ENCODE assay signal across 8 cellular contexts in the genomic region with DNA sequence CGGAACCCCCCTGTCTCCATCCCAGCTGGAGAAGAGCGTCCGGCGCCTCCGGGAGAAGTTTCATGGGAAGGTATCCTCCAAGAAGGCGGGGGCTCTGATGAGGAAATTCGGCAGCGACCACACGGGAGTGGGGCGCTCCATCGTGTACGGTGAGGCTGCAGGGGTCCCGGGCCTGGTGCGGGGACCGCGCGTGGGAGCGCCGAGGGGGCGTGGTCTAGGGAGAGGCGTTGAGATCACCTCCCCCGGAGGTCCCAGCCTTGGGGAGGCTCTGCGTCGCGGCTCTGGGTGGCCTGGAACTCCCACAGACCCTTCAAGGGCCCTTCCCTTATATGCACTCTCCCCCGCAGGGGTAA. TPM values are rescaled to one million over a fixed set of nuclear protein-coding genes. Genes with fewer than 3 reads are reported as not detected.
DNase-seq lines count a peak whose midpoint lies in the region; ATAC-seq and TF ChIP-seq lines count a peak whose summit lies in the region.

No MANE protein-coding gene starts in this region.

- H3K4me2 ChIP-seq in Loucy (ENCODE audit: low read depth, low read length, poor library complexity, severe bottlenecking), result peak overlapping the region; percentile 89

- H3K4me1 Mint-ChIP-seq in stimulated activated effector memory CD8-positive, alpha-beta T cell treated with anti-CD3 and anti-CD28 coated beads, Interleukin-12 subunit alpha, Interleukin-12 subunit beta, amount 100 ng/mL, for 72 hours, result peaks cover 25% of the 10 kb centered on the region

- no peak for TF ChIP-seq CTCF in Loucy (conservative IDR thresholded peaks at IDR 0.05; ENCODE audit: low read length)

- H3K9ac ChIP-seq in Loucy (ENCODE audit: low read depth, low read length, poor library complexity, severe bottlenecking), result peak overlapping the region; percentile 94

- 7 to 19% (median 9%) methylated on average over 26 of the region's 26 CpGs for WGBS in adipose tissue, 3 donors

- no peaks in the 10 kb centered on the region for H3F3A ChIP-seq in Loucy (ENCODE audit: low read depth)

- peaks cover 51% of the 10 kb centered on the region for H3K36me3 Mint-ChIP-seq in stimulated activated effector memory CD8-positive, alpha-beta T cell treated with anti-CD3 and anti-CD28 coated beads, Interleukin-12 subunit alpha, Interleukin-12 subunit beta, amount 100 ng/mL, for 72 hours

- H2AFZ ChIP-seq in Loucy (ENCODE audit: low read length), result peak overlapping the region; percentile 96; the same call in 1 of the 2 replicates

- H3K9me3 Mint-ChIP-seq in stimulated activated effector memory CD8-positive, alpha-beta T cell treated with anti-CD3 and anti-CD28 coated beads, Interleukin-12 subunit alpha, Interleukin-12 subunit beta, amount 100 ng/mL, for 72 hours, result no peaks in the 10 kb centered on the region

- H3K27ac Mint-ChIP-seq in stimulated activated effector memory CD8-positive, alpha-beta T cell treated with anti-CD3 and anti-CD28 coated beads, Interleukin-12 subunit alpha, Interleukin-12 subunit beta, amount 100 ng/mL, for 72 hours, result peak overlapping the region; percentile 85

- peak overlapping the region; percentile 97 for H3K4me3 ChIP-seq in Loucy (ENCODE audit: low read length, poor library complexity, severe bottlenecking)

- no peak for DNase-seq in stimulated activated effector memory CD8-positive, alpha-beta T cell treated with anti-CD3 and anti-CD28 coated beads, Interleukin-12 subunit alpha, Interleukin-12 subunit beta, amount 100 ng/mL, for 72 hours (ENCODE audit: low spot score in 2 of 2)
- DNase-seq in D341Med (ENCODE audit: low spot score) (no peak), NCI-H128 (lab: John Stamatoyannopoulos, UW; ENCODE audit: unreplicated experiment) (no peak)

- H3K9me3 ChIP-seq in Loucy (ENCODE audit: insufficient read depth, low read depth, low read length), result no peaks in the 10 kb centered on the region

- no peaks in the 10 kb centered on the region for H3K9me2 ChIP-seq in Loucy (replicated peaks; ENCODE audit: low read depth, low read length)

- ATAC-seq in stimulated activated effector memory CD8-positive, alpha-beta T cell treated with anti-CD3 and anti-CD28 coated beads, Interleukin-12 subunit alpha, Interleukin-12 subunit beta, amount 100 ng/mL, for 72 hours, result peak; percentile 47
- ATAC-seq in HG03175 (IDR thresholded peaks at IDR 0.05; ENCODE audit: unreplicated experiment) (no peak), HG03521 (IDR thresholded peaks at IDR 0.05; ENCODE audit: unreplicated experiment) (no peak)

- H3K27me3 ChIP-seq in Loucy (ENCODE audit: insufficient read depth, low read length, poor library complexity, severe bottlenecking), result no peaks in the 10 kb centered on the region
- H3K27me3 ChIP-seq in layer of hippocampus (ENCODE audit: control insufficient read depth, insufficient read depth, low read length), result no peaks in the 10 kb centered on the region

- H3K36me3 ChIP-seq in Loucy (ENCODE audit: insufficient read depth, low read length), result no peaks in the 10 kb centered on the region

- H3K4me1 ChIP-seq in Loucy (ENCODE audit: insufficient read depth, low read length, poor library complexity, severe bottlenecking), result peaks cover 11% of the 10 kb centered on the region

- H3K27ac ChIP-seq in adipose tissue (ENCODE audit: low read depth, low read length) (peak overlapping the region; percentile 15), layer of hippocampus (ENCODE audit: low read depth, low read length) (peak overlapping the region; percentile 25)

- peaks cover 11% of the 10 kb centered on the region for H3K79me2 ChIP-seq in Loucy (ENCODE audit: insufficient read depth, low read length)

- H3K4me3 Mint-ChIP-seq in stimulated activated effector memory CD8-positive, alpha-beta T cell treated with anti-CD3 and anti-CD28 coated beads, Interleukin-12 subunit alpha, Interleukin-12 subunit beta, amount 100 ng/mL, for 72 hours, result peak overlapping the region; percentile 80

- no peaks in the 10 kb centered on the region for H4K20me1 ChIP-seq in Loucy (ENCODE audit: insufficient read depth, low read length, poor library complexity, severe bottlenecking)

RNA-seq across cellular contexts. Expression of a gene that starts 0.8 kb away (rescaled TPM):
- 10 to 100 TPM; 17.2 to 27.4 (median 22.2) TPM for polyA plus RNA-seq in adipose tissue

RNA-seq across cellular contexts. Expression of a gene that starts 15.6 kb away (rescaled TPM):
- 1 to 10 TPM in 1 of 3 donors, under 1 TPM in 2; 0.22 to 1.0 (median 0.43) TPM for polyA plus RNA-seq in adipose tissue

RNA-seq across cellular contexts. Expression of a gene that starts 19.3 kb away (rescaled TPM):
- 10 to 100 TPM; 21.7 to 59.1 (median 37.2) TPM for polyA plus RNA-seq in adipose tissue

RNA-seq across cellular contexts. Expression of a gene that starts 24.6 kb away (rescaled TPM):
- 10 to 100 TPM in 1 of 3 donors, 1 to 10 TPM in 2; 3.6 to 10.7 (median 4.3) TPM for polyA plus RNA-seq in adipose tissue

RNA-seq across cellular contexts. Expression of a gene that starts 32.8 kb away (rescaled TPM):
- 100 to 1,000 TPM; 193 to 249 (median 243) TPM for polyA plus RNA-seq in adipose tissue
